Comparison of ENCODE assay signal across 8 cellular contexts in the genomic region with DNA sequence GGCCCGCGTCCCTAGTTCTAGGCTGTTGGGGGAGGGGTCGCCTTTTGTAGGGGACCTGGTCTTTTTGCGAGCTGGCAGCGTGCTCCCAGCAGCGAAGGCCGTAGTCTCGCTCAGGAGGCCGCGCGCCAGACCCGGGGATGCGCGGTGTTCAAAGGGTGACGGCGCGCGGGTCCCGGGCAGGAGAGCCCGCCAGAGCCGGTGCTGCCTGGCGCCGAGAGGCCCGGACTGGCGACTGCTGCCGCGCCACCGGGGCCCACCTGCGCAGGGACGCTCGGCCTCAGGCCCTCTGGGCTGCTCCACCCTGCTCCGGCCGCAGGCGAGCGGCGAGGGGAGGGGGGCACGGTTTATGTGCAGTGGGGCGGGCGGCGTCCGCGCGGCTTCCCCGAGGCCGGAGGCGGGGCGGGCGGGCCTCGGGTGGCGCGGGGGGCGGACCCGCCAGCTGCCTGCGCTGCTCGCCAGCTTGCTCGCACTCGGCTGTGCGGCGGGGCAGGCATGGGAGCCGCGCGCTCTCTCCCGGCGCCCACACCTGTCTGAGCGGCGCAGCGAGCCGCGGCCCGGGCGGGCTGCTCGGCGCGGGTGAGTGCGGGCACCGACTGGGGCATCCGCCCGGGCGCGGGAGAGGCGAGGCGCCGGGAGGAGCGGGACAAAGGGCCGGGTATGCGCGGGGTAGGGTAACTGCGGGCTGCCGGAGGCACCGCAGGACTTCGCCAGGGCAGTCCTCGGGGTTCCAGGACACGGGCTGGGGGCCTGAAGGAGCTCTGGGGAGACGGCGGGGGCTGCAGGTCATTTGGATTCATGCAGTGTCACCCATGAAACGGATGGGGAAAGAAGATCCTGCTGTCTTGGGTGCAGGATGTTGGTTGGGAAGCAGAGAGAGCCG. TPM values are rescaled to one million over a fixed set of nuclear protein-coding genes. Genes with fewer than 3 reads are reported as not detected.
DNase-seq lines count a peak whose midpoint lies in the region; ATAC-seq, FAIRE-seq and TF ChIP-seq lines count a peak whose summit lies in the region.

A gene with protein sequence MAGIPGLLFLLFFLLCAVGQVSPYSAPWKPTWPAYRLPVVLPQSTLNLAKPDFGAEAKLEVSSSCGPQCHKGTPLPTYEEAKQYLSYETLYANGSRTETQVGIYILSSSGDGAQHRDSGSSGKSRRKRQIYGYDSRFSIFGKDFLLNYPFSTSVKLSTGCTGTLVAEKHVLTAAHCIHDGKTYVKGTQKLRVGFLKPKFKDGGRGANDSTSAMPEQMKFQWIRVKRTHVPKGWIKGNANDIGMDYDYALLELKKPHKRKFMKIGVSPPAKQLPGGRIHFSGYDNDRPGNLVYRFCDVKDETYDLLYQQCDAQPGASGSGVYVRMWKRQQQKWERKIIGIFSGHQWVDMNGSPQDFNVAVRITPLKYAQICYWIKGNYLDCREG (plus strand): TSS at position 467 of the 880 bp plus-strand sequence. CDS start 7,102 bp downstream, outside the sequence.

- H3K79me2 ChIP-seq in keratinocyte (ENCODE audit: control insufficient read depth, insufficient read depth, low read length), result peaks cover 42% of the 10 kb centered on the region

- H3K36me3 Mint-ChIP-seq in central memory CD8-positive, alpha-beta T cell (ENCODE audit: insufficient read depth), result peaks cover 2% of the 10 kb centered on the region

- peak within 1 kb of the TSS; percentile 45 for H2AFZ ChIP-seq in keratinocyte (ENCODE audit: control insufficient read depth, low read length)

- H3K4me1 ChIP-seq in SJSA1 (replicated peaks), result peaks cover 47% of the 10 kb centered on the region
- H3K4me1 ChIP-seq in keratinocyte (ENCODE audit: control insufficient read depth, extremely low read depth, insufficient read depth, low read length), result peaks cover 38% of the 10 kb centered on the region
- peaks cover 0 to 4% of the 10 kb centered on the region in 2 donors for H3K4me1 ChIP-seq in small intestine (ENCODE audit: control insufficient read depth in 2 of 2, insufficient read depth in 1 of 2, low read depth in 1 of 2, low read length in 1 of 2)

- peak within 1 kb of the TSS; percentile 84 for H3K9ac ChIP-seq in keratinocyte (ENCODE audit: control insufficient read depth, extremely low read depth, insufficient read depth, low read length)

- no peak for TF ChIP-seq CTCF in keratinocyte (optimal IDR thresholded peaks at IDR 0.05 in 1 of 3, IDR thresholded peaks at IDR 0.05 in 1 of 3, conservative IDR thresholded peaks at IDR 0.05 in 1 of 3; ENCODE audit: extremely low read depth in 1 of 3, insufficient read depth in 2 of 3, low read length in 3 of 3)

- WGBS in small intestine, 3 donors, result 0 to 1% (median 1%) methylated on average over 40 to 97 of the region's 97 CpGs

- FAIRE-seq in keratinocyte (lab: Jason Lieb, UNC) (no peak), small intestine (lab: Jason Lieb, UNC) (no peak)

- peaks cover 13% of the 10 kb centered on the region for H3K27me3 Mint-ChIP-seq in central memory CD8-positive, alpha-beta T cell

- DNase-seq in EH (ENCODE audit: low read depth) (peak; percentile 78), SJSA1 (ENCODE audit: low read depth in 1 of 2, low spot score in 2 of 2) (peak; percentile 39 to 64), keratinocyte (ENCODE audit: low read depth, low spot score) (no peak), small intestine (peak; percentile 47)
- no peak for DNase-seq in central memory CD8-positive, alpha-beta T cell (ENCODE audit: low spot score in 2 of 2)

- no peaks in the 10 kb centered on the region for H3K9me1 ChIP-seq in keratinocyte (ENCODE audit: control insufficient read depth, extremely low read depth, insufficient read depth, low read length)

- peak within 1 kb of the TSS; percentile 84 for H3K4me3 Mint-ChIP-seq in central memory CD8-positive, alpha-beta T cell

- H3K4me3 ChIP-seq in SJSA1 (peak within 1 kb of the TSS; percentile 81), keratinocyte (ENCODE audit: control insufficient read depth in 2 of 3, extremely low read depth in 1 of 3, insufficient read depth in 2 of 3, low read depth in 1 of 3, low read length in 3 of 3) (peak within 1 kb of the TSS; percentile 77 to 82 (median 78)), small intestine (ENCODE audit: low read depth in 1 of 2, low read length in 2 of 2) (peak within 1 kb of the TSS; percentile 31 to 60)

- H3K27me3 ChIP-seq in SJSA1 (replicated peaks), result no peaks in the 10 kb centered on the region
- H3K27me3 ChIP-seq in keratinocyte (ENCODE audit: control insufficient read depth, extremely low read depth, insufficient read depth, low read length), result no peaks in the 10 kb centered on the region
- H3K27me3 ChIP-seq in small intestine (ENCODE audit: control insufficient read depth in 2 of 2, insufficient read depth in 2 of 2, low read length in 2 of 2), result no peaks in the 10 kb centered on the region

- dilution Hi-C loops in keratinocyte (cut with MboI; ENCODE audit: extremely low pct_ligation_motif_present, low sequenced_read_pairs), result no loop called here

- peaks cover 34% of the 10 kb centered on the region for H3K4me1 Mint-ChIP-seq in central memory CD8-positive, alpha-beta T cell

- no peaks in the 10 kb centered on the region for H3K9me3 Mint-ChIP-seq in central memory CD8-positive, alpha-beta T cell

- H3K27ac ChIP-seq in SJSA1 (peak within 1 kb of the TSS; percentile 92), keratinocyte (ENCODE audit: control insufficient read depth, insufficient read depth, low read length) (peak within 1 kb of the TSS; percentile 75), small intestine (ENCODE audit: low read depth in 1 of 2, low read length in 1 of 2) (peak within 1 kb of the TSS in 1 of 2 donors; percentile 42)

- peak within 1 kb of the TSS; percentile 79 for H3K4me2 ChIP-seq in keratinocyte (ENCODE audit: control insufficient read depth, extremely low read depth, insufficient read depth, low read depth, low read length)

- peak; percentile 68 for ATAC-seq in HG02759 (IDR thresholded peaks at IDR 0.05; ENCODE audit: unreplicated experiment)
- ATAC-seq in central memory CD8-positive, alpha-beta T cell (replicated peaks; ENCODE audit: extremely low read depth, poor library complexity, severe bottlenecking), result peak; percentile 87
- ATAC-seq in GM18870 (IDR thresholded peaks at IDR 0.05; ENCODE audit: unreplicated experiment), result no peak
- ATAC-seq in GM21526 (IDR thresholded peaks at IDR 0.05; ENCODE audit: low FRiP score, unreplicated experiment), result no peak

- H3K36me3 ChIP-seq in SJSA1 (0 out of 2 replicates have a peak, but pooled peaks cover 4% of the 10 kb centered on the region), keratinocyte (ENCODE audit: control insufficient read depth in 2 of 2, extremely low read depth in 1 of 2, insufficient read depth in 2 of 2, low read length in 2 of 2) (peaks cover 3 to 7% of the 10 kb centered on the region in 2 experiments), small intestine (ENCODE audit: control insufficient read depth in 2 of 2, insufficient read depth in 2 of 2, low read length in 2 of 2) (no peaks in the 10 kb centered on the region)

- H3K27ac Mint-ChIP-seq in central memory CD8-positive, alpha-beta T cell (ENCODE audit: low read depth), result peak within 1 kb of the TSS; percentile 51

- no peaks in the 10 kb centered on the region for H3K9me3 ChIP-seq in SJSA1 (replicated peaks)
- no peaks in the 10 kb centered on the region for H3K9me3 ChIP-seq in keratinocyte (ENCODE audit: control insufficient read depth, low read depth, low read length)
- no peaks in the 10 kb centered on the region for H3K9me3 ChIP-seq in small intestine (ENCODE audit: control insufficient read depth, low read depth)

- H4K20me1 ChIP-seq in keratinocyte (ENCODE audit: control insufficient read depth, extremely low read depth, insufficient read depth, low read length), result no peaks in the 10 kb centered on the region

RNA-seq across cellular contexts. Expression of the gene that starts here (rescaled TPM):
- 54.6 and 71.6 TPM in 2 replicates for total RNA-seq in SJSA1 (2014; rRNA removed; shearing (Covaris generic))
- polyA plus RNA-seq in keratinocyte (126 to 168 TPM (median 143 TPM) in 3 replicates), small intestine (10 to 100 TPM in 1 of 3 donors, 1 to 10 TPM in 1, under 1 TPM in 1; 0.89 to 25.6 (median 1.4) TPM)
- polyA plus RNA-seq in keratinocyte (2011; ENCODE audit: low read depth), result 61.9 TPM
- polyA plus RNA-seq in keratinocyte (2011; cell fraction: cytosol; rRNA removed), result 77.7 and 94.8 TPM in 2 replicates
- polyA plus RNA-seq in keratinocyte (2011; cell fraction: nucleus; rRNA removed), result 145 and 184 TPM in 2 replicates
- 112 and 148 TPM in 2 replicates for polyA plus RNA-seq in keratinocyte (2012; ENCODE audit: low replicate concordance)
- polyA minus RNA-seq in keratinocyte, result 143 to 157 TPM (median 154 TPM) in 3 replicates
- polyA minus RNA-seq in keratinocyte (2011; cell fraction: cytosol; rRNA and poly(A)+ RNA removed), result 114 TPM
- 89.4 and 205 TPM in 2 replicates for polyA minus RNA-seq in keratinocyte (2011; cell fraction: nucleus; rRNA and poly(A)+ RNA removed)

Comparison
In these comparisons a context has a peak if more than half of its experiments do, and no peak if none do; other contexts are left out.
1. DNase-seq: peak in EH (single experiment), SJSA1 (2 of 2) and small intestine (single experiment); none in central memory CD8-positive, alpha-beta T cell (0 of 2) and keratinocyte (single experiment).
2. ATAC-seq: peak in HG02759 (single experiment) and central memory CD8-positive, alpha-beta T cell (single experiment); none in GM18870 (single experiment) and GM21526 (single experiment).
3. Peak in every context shown above with its lines, with median percentiles within 50 percentile points of each other: H3K4me3 ChIP-seq.